12 cellular contexts compared by ENCODE assay signal in genomic region chr7:73703649-73703984, GRCh38. TPM values are rescaled to one million over a fixed set of nuclear protein-coding genes. Genes with fewer than 3 reads are reported as not detected.
DNase-seq lines count a peak whose midpoint lies in the region; ATAC-seq and TF ChIP-seq lines count a peak whose summit lies in the region.
"Had no signal": no experiment of that assay in that cellular context is flagged by ENCODE, and none has a peak within 500 bp of the region (broad histone marks: within the 10 kb centered on the region; RNA-seq: fewer than 3 reads in every experiment).

No MANE protein-coding gene starts in this region.

- H3K27ac Mint-ChIP-seq in H9, result 0 out of 7 replicates have a peak overlapping the region, but pooled peaks of 2 of the 3 experiments have one; percentile 35 to 55
- no peak overlapping the region for H3K27ac Mint-ChIP-seq in activated naive CD8-positive, alpha-beta T cell treated with anti-CD3 and anti-CD28 coated beads, Interleukin-2, amount 50 U/mL, for 24 hours
- H3K27ac Mint-ChIP-seq: activated CD4-positive, alpha-beta memory T cell treated with anti-CD3 and anti-CD28 coated beads, Interleukin-2, amount 10 ng/mL, durations not matched to agents 7 days and 5 days had no signal

- no peak overlapping the region for H4K5ac ChIP-seq in H9 (ENCODE audit: insufficient read length, low read depth, low read length)

- H2AK5ac ChIP-seq in H9 (ENCODE audit: insufficient read length, low read length), result no peak overlapping the region

- no peak overlapping the region for H2BK12ac ChIP-seq in H9 (ENCODE audit: insufficient read length, low read depth, low read length)

- no peak overlapping the region for H3K23ac ChIP-seq in H9 (ENCODE audit: insufficient read length, low read depth, low read length)

- H2AFZ ChIP-seq in H9 (ENCODE audit: low read length), result no peak overlapping the region

- H3K36me3 Mint-ChIP-seq in H9 (ENCODE audit: insufficient read depth in 1 of 3, low read depth in 3 of 3), result peaks cover 11 to 26% (median 19%) of the 10 kb centered on the region in 3 experiments
- peaks cover 2% of the 10 kb centered on the region for H3K36me3 Mint-ChIP-seq in activated naive CD8-positive, alpha-beta T cell treated with anti-CD3 and anti-CD28 coated beads, Interleukin-2, amount 50 U/mL, for 24 hours (ENCODE audit: low read depth)

- H3K18ac ChIP-seq in H9 (ENCODE audit: insufficient read length, low read depth, low read length), result no peak overlapping the region

- no peak overlapping the region for H2BK120ac ChIP-seq in H9 (ENCODE audit: low read depth, low read length, poor library complexity, severe bottlenecking)

- no peak for TF ChIP-seq POLR2A in stomach (IDR thresholded peaks at IDR 0.05)

- no peaks in the 10 kb centered on the region for H4K20me1 ChIP-seq in H9 (ENCODE audit: control insufficient read depth, insufficient read depth, insufficient read length)

- peaks cover 2% of the 10 kb centered on the region for H3K23me2 ChIP-seq in H9 (ENCODE audit: insufficient read length, low read depth, low read length, poor library complexity, severe bottlenecking)

- H3K4me3 ChIP-seq in iPS-18c (ENCODE audit: insufficient read depth, low read depth, low read length) (peak overlapping the region; percentile 32), stomach (peak overlapping the region; percentile 19 to 36 (median 31))

- no peak for TF ChIP-seq CTCF in H9 (conservative IDR thresholded peaks at IDR 0.05)
- no peak for TF ChIP-seq CTCF in stomach (IDR thresholded peaks at IDR 0.05)

- H3K79me1 ChIP-seq in H9 (ENCODE audit: insufficient read depth, low read depth, low read length, poor library complexity, severe bottlenecking), result no peaks in the 10 kb centered on the region

- intact Hi-C loops in stomach (cut with DNase I; ENCODE audit: low total_unique reads), result no loop called here

- TF ChIP-seq EP300 in stomach (IDR thresholded peaks at IDR 0.05), result no peak

- H3K79me2 ChIP-seq in H9 (ENCODE audit: insufficient read depth, low read length), result no peaks in the 10 kb centered on the region

- no peak overlapping the region for H2BK15ac ChIP-seq in H9 (ENCODE audit: low read depth, low read length)

- no peaks in the 10 kb centered on the region for H3K9me3 Mint-ChIP-seq in H9
- H3K9me3 Mint-ChIP-seq in activated naive CD8-positive, alpha-beta T cell treated with anti-CD3 and anti-CD28 coated beads, Interleukin-2, amount 50 U/mL, for 24 hours, result no peaks in the 10 kb centered on the region
- H3K9me3 Mint-ChIP-seq: activated CD4-positive, alpha-beta memory T cell treated with anti-CD3 and anti-CD28 coated beads, Interleukin-2, amount 10 ng/mL, durations not matched to agents 7 days and 5 days; neural crest cell had no signal

- H2BK20ac ChIP-seq in H9 (ENCODE audit: low read depth, low read length, poor library complexity, severe bottlenecking), result no peak overlapping the region

- no peak overlapping the region for H4K91ac ChIP-seq in H9 (ENCODE audit: insufficient read length, low read depth, low read length)

- no peak for DNase-seq in H9
- no peak for DNase-seq in activated naive CD8-positive, alpha-beta T cell treated with anti-CD3 and anti-CD28 coated beads, Interleukin-2, amount 50 U/mL, for 24 hours
- DNase-seq in stomach, result no peak
- DNase-seq in NCI-H1092 (lab: John Stamatoyannopoulos, UW), result no peak
- no peak for DNase-seq in central memory CD4-positive, alpha-beta T cell
- DNase-seq in cortex of kidney (lab: John Stamatoyannopoulos, UW), result no peak
- DNase-seq: activated CD4-positive, alpha-beta memory T cell treated with anti-CD3 and anti-CD28 coated beads, Interleukin-2, amount 10 ng/mL, durations not matched to agents 7 days and 5 days; NCI-H1105 treated with DMSO at 0.1 percent for 48 hours had no signal

- H3K27me3 Mint-ChIP-seq in H9 (ENCODE audit: low read depth), result peaks cover 2% of the 10 kb centered on the region
- no peaks in the 10 kb centered on the region for H3K27me3 Mint-ChIP-seq in activated naive CD8-positive, alpha-beta T cell treated with anti-CD3 and anti-CD28 coated beads, Interleukin-2, amount 50 U/mL, for 24 hours
- H3K27me3 Mint-ChIP-seq: activated CD4-positive, alpha-beta memory T cell treated with anti-CD3 and anti-CD28 coated beads, Interleukin-2, amount 10 ng/mL, durations not matched to agents 7 days and 5 days had no signal

- no peak overlapping the region for H2BK5ac ChIP-seq in H9 (ENCODE audit: insufficient read length, low read length)

- H3K4me2 ChIP-seq in H9 (ENCODE audit: insufficient read depth, insufficient read length, low read length), result peak overlapping the region; percentile 52

- no peaks in the 10 kb centered on the region for H3K27me3 ChIP-seq in H9 (ENCODE audit: insufficient read depth, low read length)
- no peaks in the 10 kb centered on the region for H3K27me3 ChIP-seq in stomach

- no peak overlapping the region for H4K8ac ChIP-seq in H9 (replicated peaks; ENCODE audit: insufficient read length, low read depth, low read length)

- no peak overlapping the region for H3K9ac ChIP-seq in H9 (ENCODE audit: extremely low read depth, insufficient read length, low read length)
- H3K9ac ChIP-seq: SK-N-SH had no signal

- H3K4ac ChIP-seq in H9 (ENCODE audit: low read depth, low read length), result no peak overlapping the region

- peaks cover 9 to 38% of the 10 kb centered on the region in 2 experiments for H3K4me1 Mint-ChIP-seq in H9
- peaks cover 14% of the 10 kb centered on the region for H3K4me1 Mint-ChIP-seq in activated naive CD8-positive, alpha-beta T cell treated with anti-CD3 and anti-CD28 coated beads, Interleukin-2, amount 50 U/mL, for 24 hours

- no peaks in the 10 kb centered on the region; the same call in 1 of the 2 replicates for H3K4me1 ChIP-seq in H9 (ENCODE audit: insufficient read depth, low read length)
- H3K4me1 ChIP-seq in stomach, result peaks cover 0 to 44% (median 41%) of the 10 kb centered on the region in 4 donors

- peak overlapping the region; percentile 32 to 66; a peak in 4 of 5 replicates for H3K4me3 Mint-ChIP-seq in H9
- H3K4me3 Mint-ChIP-seq in activated naive CD8-positive, alpha-beta T cell treated with anti-CD3 and anti-CD28 coated beads, Interleukin-2, amount 50 U/mL, for 24 hours, result no peak overlapping the region
- H3K4me3 Mint-ChIP-seq: activated CD4-positive, alpha-beta memory T cell treated with anti-CD3 and anti-CD28 coated beads, Interleukin-2, amount 10 ng/mL, durations not matched to agents 7 days and 5 days; neural crest cell had no signal

- H3K14ac ChIP-seq in H9 (ENCODE audit: insufficient read depth, low read length), result no peak overlapping the region

- H3K9me3 ChIP-seq in H9 (ENCODE audit: control insufficient read depth, low read depth, low read length) (no peaks in the 10 kb centered on the region), iPS-18c (ENCODE audit: control insufficient read depth, insufficient read depth, low read length) (no peaks in the 10 kb centered on the region), stomach (no peaks in the 10 kb centered on the region)
- H3K9me3 ChIP-seq: SK-N-SH had no signal

- peak; percentile 2 for ATAC-seq in activated naive CD8-positive, alpha-beta T cell treated with anti-CD3 and anti-CD28 coated beads, Interleukin-2, amount 50 U/mL, for 24 hours
- no peak for ATAC-seq in esophagus mucosa

- peaks cover 5 to 45% (median 35%) of the 10 kb centered on the region in 4 donors for H3K36me3 ChIP-seq in stomach

- no peak overlapping the region for H3K56ac ChIP-seq in H9 (ENCODE audit: insufficient read length, low read depth, low read length)

- H3K27ac ChIP-seq in H9 (ENCODE audit: insufficient read length, low read depth, low read length), result no peak overlapping the region
- H3K27ac ChIP-seq in stomach, result peak overlapping the region in 3 of 5 donors; percentile 26 to 51 (median 42)

- no peak overlapping the region for H3T11ph ChIP-seq in H9 (ENCODE audit: low read length)

- WGBS in H9 (ENCODE audit: extremely low coverage, insufficient read length, low lambda C conversion rate), result no CpG with 5 or more reads among the region's 13 CpGs
- 22 to 33% (median 24%) methylated on average over 1 to 13 of the region's 13 CpGs for WGBS in stomach, 5 donors

RNA-seq across cellular contexts. Expression of gene STX1A, which starts 15.9 kb away (rescaled TPM):
- total RNA-seq in H9 (2021) (9.3 and 10.1 TPM in 2 replicates), stomach (10 to 100 TPM in 2 of 5 donors, 1 to 10 TPM in 2, not detected in 1; 3.9 to 57.2 (median 11.6) TPM), esophagus mucosa (1.2 TPM)
- 1 to 10 TPM; 1.1 to 8.1 (median 4.2) TPM for polyA plus RNA-seq in stomach

RNA-seq across cellular contexts. Expression of gene BUD23, which starts 20.2 kb away (rescaled TPM):
- total RNA-seq in H9 (2021), result 68.5 and 78.1 TPM in 2 replicates
- total RNA-seq in stomach, result 10 to 100 TPM; 17.4 to 60.4 (median 34.5) TPM
- 10 to 100 TPM; 36.7 to 71.9 (median 55.8) TPM for polyA plus RNA-seq in stomach
- total RNA-seq in esophagus mucosa, result 39.2 TPM

RNA-seq across cellular contexts. Expression of gene DNAJC30, which starts 20.4 kb away (rescaled TPM):
- 8.1 and 8.7 TPM in 2 replicates for total RNA-seq in H9 (2021)
- total RNA-seq in stomach, result 10 to 100 TPM in 1 of 5 donors, 1 to 10 TPM in 3, not detected in 1; 1.2 to 11.3 (median 3.2) TPM
- 1 to 10 TPM; 5.7 to 8.2 (median 8.0) TPM for polyA plus RNA-seq in stomach
- total RNA-seq in esophagus mucosa, result 7.3 TPM

RNA-seq across cellular contexts. Expression of gene ABHD11, which starts 35.0 kb away (rescaled TPM):
- total RNA-seq in H9 (2021) (29.4 and 34.4 TPM in 2 replicates), stomach (100 to 1,000 TPM in 1 of 5 donors, 10 to 100 TPM in 4; 11.6 to 112 (median 13.8) TPM), esophagus mucosa (11.7 TPM)
- 10 to 100 TPM; 19.5 to 27.2 (median 22.9) TPM for polyA plus RNA-seq in stomach

RNA-seq across cellular contexts. Expression of gene VPS37D, which starts 36.0 kb away (rescaled TPM):
- total RNA-seq in H9 (2021) (0.85 and 1.3 TPM in 2 replicates), stomach (under 1 TPM in 1 of 5 donors, not detected in 4; 0.55 TPM), esophagus mucosa (0.32 TPM)
- 1 to 10 TPM; 2.2 to 2.4 (median 2.3) TPM for polyA plus RNA-seq in stomach
